ENCODE assay signal across 12 cellular contexts in the genomic region with DNA sequence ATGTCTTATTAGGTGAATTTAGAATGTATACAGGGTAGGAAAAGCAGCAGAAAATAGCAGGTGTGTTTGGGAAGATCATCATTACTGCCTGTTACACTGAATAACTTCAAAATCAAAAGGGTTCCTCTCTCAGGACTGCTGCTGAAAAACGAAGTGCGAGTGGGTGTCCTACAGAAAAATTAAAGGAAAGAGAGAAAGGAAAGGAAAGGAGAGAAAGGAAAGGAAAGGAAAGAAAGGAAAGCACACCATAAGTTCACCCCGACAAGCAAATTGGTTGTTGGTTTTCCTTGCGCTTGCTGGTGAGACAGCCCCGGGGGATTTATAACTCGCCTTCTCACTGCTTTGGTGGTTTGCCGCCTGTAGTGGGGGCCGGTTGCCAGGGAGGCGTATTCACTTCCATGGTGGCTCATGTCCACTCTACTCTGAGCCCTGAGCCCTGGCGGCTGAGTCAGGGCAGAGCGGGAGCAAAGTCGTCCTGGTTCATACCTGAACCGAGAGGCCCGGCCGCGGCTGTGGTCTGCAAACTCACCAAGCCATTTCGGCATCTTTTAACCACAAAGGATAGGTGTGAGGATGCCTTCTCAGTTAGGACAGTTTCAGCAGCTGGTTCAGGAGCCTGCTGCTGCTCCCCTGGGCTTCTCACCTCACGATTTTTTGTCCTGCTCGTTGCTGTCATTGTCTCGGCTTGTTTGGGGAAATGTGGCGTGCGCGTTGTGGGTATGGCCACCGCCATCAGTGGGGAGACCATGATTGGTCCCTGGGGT. TPM values are rescaled to one million over a fixed set of nuclear protein-coding genes. Genes with fewer than 3 reads are reported as not detected.
DNase-seq lines count a peak whose midpoint lies in the region; ATAC-seq and TF ChIP-seq lines count a peak whose summit lies in the region.
"Had no signal": no experiment of that assay in that cellular context is flagged by ENCODE, and none has a peak within 500 bp of the region (broad histone marks: within the 10 kb centered on the region; RNA-seq: fewer than 3 reads in every experiment).

No MANE protein-coding gene starts in this region.

- no peaks in the 10 kb centered on the region for H3K27me3 Mint-ChIP-seq in activated naive CD8-positive, alpha-beta T cell treated with anti-CD3 and anti-CD28 coated beads, Interleukin-2, amount 50 U/mL, for 24 hours
- H3K27me3 Mint-ChIP-seq in activated naive CD8-positive, alpha-beta T cell treated with anti-CD3 and anti-CD28 coated beads for 36 hours = no peaks in the 10 kb centered on the region
- H3K27me3 Mint-ChIP-seq in activated T-helper 1 cell treated with anti-CD3 and anti-CD28 coated beads, Interleukin-12 subunit alpha, Interleukin-12 subunit beta, Interleukin-2, Interleukin-4 antibody, amounts not matched to agents 30 ng/mL and 10 ng/mL and 1 ng/mL, durations not matched to agents 14 hours and 24 hours and 36 hours (ENCODE audit: insufficient read depth) = no peaks in the 10 kb centered on the region

- no peak for ATAC-seq in activated naive CD8-positive, alpha-beta T cell treated with anti-CD3 and anti-CD28 coated beads, Interleukin-2, amount 50 U/mL, for 24 hours
- peak; percentile 84 for ATAC-seq in HG02938 (IDR thresholded peaks at IDR 0.05; ENCODE audit: unreplicated experiment)
- ATAC-seq: activated T-cell treated with anti-CD3 and anti-CD28 coated beads, Interleukin-2, amount 50 U/mL, for 4 hours had no signal

- H3K27ac ChIP-seq in prostate gland = no peak overlapping the region

- POLR2A ChIA-PET in HEK293T (lab: Yijun Ruan, JAX) = no interaction called here

- CTCF ChIA-PET in HEK293T (lab: Yijun Ruan, JAX) = no interaction called here

- no peak for TF ChIP-seq CTCF in prostate gland (IDR thresholded peaks at IDR 0.05)

- H3K4me1 Mint-ChIP-seq in activated naive CD8-positive, alpha-beta T cell treated with anti-CD3 and anti-CD28 coated beads, Interleukin-2, amount 50 U/mL, for 24 hours = peaks cover 37% of the 10 kb centered on the region
- peaks cover 24% of the 10 kb centered on the region for H3K4me1 Mint-ChIP-seq in activated naive CD8-positive, alpha-beta T cell treated with anti-CD3 and anti-CD28 coated beads for 36 hours
- peaks cover 16% of the 10 kb centered on the region for H3K4me1 Mint-ChIP-seq in activated T-helper 1 cell treated with anti-CD3 and anti-CD28 coated beads, Interleukin-12 subunit alpha, Interleukin-12 subunit beta, Interleukin-2, Interleukin-4 antibody, amounts not matched to agents 30 ng/mL and 10 ng/mL and 1 ng/mL, durations not matched to agents 14 hours and 24 hours and 36 hours (ENCODE audit: low read depth)

- no peak overlapping the region for H3K4me3 Mint-ChIP-seq in activated naive CD8-positive, alpha-beta T cell treated with anti-CD3 and anti-CD28 coated beads, Interleukin-2, amount 50 U/mL, for 24 hours
- H3K4me3 Mint-ChIP-seq in activated naive CD8-positive, alpha-beta T cell treated with anti-CD3 and anti-CD28 coated beads for 36 hours = no peak overlapping the region
- H3K4me3 Mint-ChIP-seq in activated T-helper 1 cell treated with anti-CD3 and anti-CD28 coated beads, Interleukin-12 subunit alpha, Interleukin-12 subunit beta, Interleukin-2, Interleukin-4 antibody, amounts not matched to agents 30 ng/mL and 10 ng/mL and 1 ng/mL, durations not matched to agents 14 hours and 24 hours and 36 hours = no peak overlapping the region
- H3K4me3 Mint-ChIP-seq: activated T-cell treated with anti-CD3 and anti-CD28 coated beads, Interleukin-2, amount 50 U/mL, for 4 hours had no signal

- H3K4me1 ChIP-seq in prostate gland (replicated peaks) = no peaks in the 10 kb centered on the region
- H3K4me1 ChIP-seq: HAP-1 had no signal

- DNase-seq in activated naive CD8-positive, alpha-beta T cell treated with anti-CD3 and anti-CD28 coated beads, Interleukin-2, amount 50 U/mL, for 24 hours = no peak
- no peak for DNase-seq in activated naive CD8-positive, alpha-beta T cell treated with anti-CD3 and anti-CD28 coated beads for 36 hours
- peak; percentile 15 for DNase-seq in RPMI7951 (ENCODE audit: low read depth)
- no peak for DNase-seq in prostate gland (ENCODE audit: low spot score)
- no peak for DNase-seq in HEK293T (ENCODE audit: extremely low spot score)
- DNase-seq in activated T-helper 1 cell treated with anti-CD3 and anti-CD28 coated beads, Interleukin-12 subunit alpha, Interleukin-12 subunit beta, Interleukin-2, Interleukin-4 antibody, amounts not matched to agents 30 ng/mL and 10 ng/mL and 1 ng/mL, durations not matched to agents 14 hours and 24 hours and 36 hours (ENCODE audit: low spot score) = no peak
- no peak for DNase-seq in activated CD4-positive, alpha-beta T cell treated with anti-CD3 and anti-CD28 coated beads, Interleukin-2, amount 50 U/mL, for 4 hours
- DNase-seq: 8988T; activated T-cell treated with anti-CD3 and anti-CD28 coated beads, Interleukin-2, amount 50 U/mL, for 4 hours; stimulated activated CD4-positive, alpha-beta T cell treated with anti-CD3 and anti-CD28 coated beads, Interleukin-2, amount 100 ng/mL, for 24 hours had no signal

- WGBS in prostate gland = 91% methylated on average over 24 of the region's 24 CpGs

- H3K36me3 ChIP-seq in prostate gland = no peaks in the 10 kb centered on the region
- H3K36me3 ChIP-seq: HAP-1 had no signal

- no peak for TF ChIP-seq POLR2A in prostate gland (IDR thresholded peaks at IDR 0.05)

- H3K4me3 ChIP-seq in prostate gland = no peak overlapping the region
- H3K4me3 ChIP-seq: HAP-1 had no signal

- H3K9me3 ChIP-seq in prostate gland = no peaks in the 10 kb centered on the region
- H3K9me3 ChIP-seq: HAP-1 had no signal

- peak overlapping the region; percentile 23 for H3K27ac Mint-ChIP-seq in activated naive CD8-positive, alpha-beta T cell treated with anti-CD3 and anti-CD28 coated beads, Interleukin-2, amount 50 U/mL, for 24 hours
- no peak overlapping the region for H3K27ac Mint-ChIP-seq in activated naive CD8-positive, alpha-beta T cell treated with anti-CD3 and anti-CD28 coated beads for 36 hours
- H3K27ac Mint-ChIP-seq in activated T-helper 1 cell treated with anti-CD3 and anti-CD28 coated beads, Interleukin-12 subunit alpha, Interleukin-12 subunit beta, Interleukin-2, Interleukin-4 antibody, amounts not matched to agents 30 ng/mL and 10 ng/mL and 1 ng/mL, durations not matched to agents 14 hours and 24 hours and 36 hours = no peak overlapping the region

- no peaks in the 10 kb centered on the region for H3K27me3 ChIP-seq in prostate gland (replicated peaks; ENCODE audit: insufficient read depth)

- intact Hi-C loops in prostate gland (cut with DNase I) = no loop called here
- intact Hi-C loops in activated T-helper 1 cell treated with anti-CD3 and anti-CD28 coated beads, Interleukin-12 subunit alpha, Interleukin-12 subunit beta, Interleukin-2, Interleukin-4 antibody, amounts not matched to agents 30 ng/mL and 10 ng/mL and 1 ng/mL, durations not matched to agents 14 hours and 24 hours and 36 hours (cut with micrococcal nuclease) = no loop called here

- H3K9me3 Mint-ChIP-seq in activated naive CD8-positive, alpha-beta T cell treated with anti-CD3 and anti-CD28 coated beads, Interleukin-2, amount 50 U/mL, for 24 hours = no peaks in the 10 kb centered on the region
- no peaks in the 10 kb centered on the region for H3K9me3 Mint-ChIP-seq in activated naive CD8-positive, alpha-beta T cell treated with anti-CD3 and anti-CD28 coated beads for 36 hours
- H3K9me3 Mint-ChIP-seq in activated T-helper 1 cell treated with anti-CD3 and anti-CD28 coated beads, Interleukin-12 subunit alpha, Interleukin-12 subunit beta, Interleukin-2, Interleukin-4 antibody, amounts not matched to agents 30 ng/mL and 10 ng/mL and 1 ng/mL, durations not matched to agents 14 hours and 24 hours and 36 hours = no peaks in the 10 kb centered on the region
- H3K9me3 Mint-ChIP-seq: activated T-cell treated with anti-CD3 and anti-CD28 coated beads, Interleukin-2, amount 50 U/mL, for 4 hours had no signal

- no peaks in the 10 kb centered on the region for H3K36me3 Mint-ChIP-seq in activated naive CD8-positive, alpha-beta T cell treated with anti-CD3 and anti-CD28 coated beads, Interleukin-2, amount 50 U/mL, for 24 hours (ENCODE audit: low read depth)
- peaks cover 2% of the 10 kb centered on the region for H3K36me3 Mint-ChIP-seq in activated naive CD8-positive, alpha-beta T cell treated with anti-CD3 and anti-CD28 coated beads for 36 hours
- no peaks in the 10 kb centered on the region for H3K36me3 Mint-ChIP-seq in activated T-helper 1 cell treated with anti-CD3 and anti-CD28 coated beads, Interleukin-12 subunit alpha, Interleukin-12 subunit beta, Interleukin-2, Interleukin-4 antibody, amounts not matched to agents 30 ng/mL and 10 ng/mL and 1 ng/mL, durations not matched to agents 14 hours and 24 hours and 36 hours (ENCODE audit: low read depth)

TF ChIP-seq in HEK293T, 16 proteins besides CTCF, POLR2A, EP300 and RAD21:
- TF ChIP-seq SP1 (IDR thresholded peaks at IDR 0.05) (no peak), HDGF (IDR thresholded peaks at IDR 0.05; ENCODE audit: borderline replicate concordance) (no peak), FOXM1 (IDR thresholded peaks at IDR 0.05; ENCODE audit: borderline replicate concordance) (no peak), ARNT (IDR thresholded peaks at IDR 0.05) (no peak), TARDBP (IDR thresholded peaks at IDR 0.05) (no peak), ELF4 (IDR thresholded peaks at IDR 0.05) (no peak), FOXA1 (IDR thresholded peaks at IDR 0.05) (no peak), LEF1 (IDR thresholded peaks at IDR 0.05; ENCODE audit: borderline replicate concordance) (no peak), NFRKB (IDR thresholded peaks at IDR 0.05) (no peak), ZNF384 (IDR thresholded peaks at IDR 0.05) (no peak), FOXK2 (IDR thresholded peaks at IDR 0.05) (no peak), BHLHE40 (IDR thresholded peaks at IDR 0.05; ENCODE audit: borderline replicate concordance) (no peak), CTBP1 (IDR thresholded peaks at IDR 0.05; ENCODE audit: borderline replicate concordance) (no peak), SUZ12 (IDR thresholded peaks at IDR 0.05) (no peak)
TF ChIP-seq in HEK293T: peak in this region for 0.

RNA-seq across cellular contexts. Expression of a gene that starts 26.1 kb away (rescaled TPM):
- total RNA-seq in activated naive CD8-positive, alpha-beta T cell treated with anti-CD3 and anti-CD28 coated beads for 36 hours = 1 to 10 TPM; 6.1 to 7.4 TPM
- 25.5 and 28.1 TPM in 2 replicates for total RNA-seq in RPMI7951 (2014; rRNA removed; shearing (Covaris generic))
- 10 to 100 TPM; 49.5 to 83.3 TPM for total RNA-seq in prostate gland
- 11.1 and 13.4 TPM in 2 replicates for total RNA-seq in activated T-helper 1 cell treated with anti-CD3 and anti-CD28 coated beads, Interleukin-12 subunit alpha, Interleukin-12 subunit beta, Interleukin-2, Interleukin-4 antibody, amounts not matched to agents 30 ng/mL and 10 ng/mL and 1 ng/mL, durations not matched to agents 14 hours and 24 hours and 36 hours
